Comparison of ENCODE assay signal across 8 cellular contexts in genomic region chrX:66012094-66012534, GRCh38. TPM values are rescaled to one million over a fixed set of nuclear protein-coding genes. Genes with fewer than 3 reads are reported as not detected.
DNase-seq lines count a peak whose midpoint lies in the region; ATAC-seq and TF ChIP-seq lines count a peak whose summit lies in the region.

No MANE protein-coding gene starts in this region.

- no peak overlapping the region for H3K27ac ChIP-seq in hepatocyte

- ATAC-seq in HG02981 (IDR thresholded peaks at IDR 0.05; ENCODE audit: unreplicated experiment): peak; percentile 43
- ATAC-seq in stimulated activated memory B cell treated with anti-CD40 and anti-IgM and Interleukin-4, amounts not matched to agents 10 μg/mL and 1 μg/mL and 100 μg/mL, for 72 hours: peak; percentile 58

- WGBS in hepatocyte (ENCODE audit: low lambda C conversion rate, missing lambda C conversion rate): 56% methylated on average over 1 of the region's 1 CpG

- peak overlapping the region; percentile 26 for H3K4me3 Mint-ChIP-seq in activated CD4-positive, alpha-beta T cell treated with anti-CD3 and anti-CD28 coated beads, Interleukin-2, amount 10 ng/mL, durations not matched to agents 24 days and 14 days
- no peak overlapping the region for H3K4me3 Mint-ChIP-seq in stimulated activated memory B cell treated with anti-CD40 and anti-IgM and Interleukin-4, amounts not matched to agents 10 μg/mL and 1 μg/mL and 100 μg/mL, for 72 hours
- no peak overlapping the region for H3K4me3 Mint-ChIP-seq in chondrocyte (ENCODE audit: unreplicated experiment)

- H3K4me1 ChIP-seq in hepatocyte (ENCODE audit: insufficient read depth): no peaks in the 10 kb centered on the region

- H4K20me1 ChIP-seq in hepatocyte (ENCODE audit: insufficient read depth, poor library complexity, severe bottlenecking): no peaks in the 10 kb centered on the region

- peak overlapping the region; percentile 85 for H3K27ac Mint-ChIP-seq in activated CD4-positive, alpha-beta T cell treated with anti-CD3 and anti-CD28 coated beads, Interleukin-2, amount 10 ng/mL, durations not matched to agents 24 days and 14 days
- H3K27ac Mint-ChIP-seq in stimulated activated memory B cell treated with anti-CD40 and anti-IgM and Interleukin-4, amounts not matched to agents 10 μg/mL and 1 μg/mL and 100 μg/mL, for 72 hours: peak overlapping the region; percentile 94
- no peak overlapping the region for H3K27ac Mint-ChIP-seq in chondrocyte (ENCODE audit: unreplicated experiment)

- no peak overlapping the region for H3K4me2 ChIP-seq in hepatocyte

- H3K79me2 ChIP-seq in hepatocyte: no peaks in the 10 kb centered on the region

- H3K9me3 ChIP-seq in hepatocyte (ENCODE audit: low read depth): no peaks in the 10 kb centered on the region

- in situ Hi-C loops in ACHN (cut with HindIII; ENCODE audit: low pct_ligation_motif_present, low pct_unique_long_range_greater_than_20kb, low sequenced_read_pairs): no loop called here

- H3K4me3 ChIP-seq in hepatocyte: no peak overlapping the region

- no peaks in the 10 kb centered on the region for H3K36me3 ChIP-seq in hepatocyte (replicated peaks; ENCODE audit: insufficient read depth, low read depth)

- H2AFZ ChIP-seq in hepatocyte: no peak overlapping the region

- DNase-seq in activated CD4-positive, alpha-beta T cell treated with anti-CD3 and anti-CD28 coated beads, Interleukin-2, amount 10 ng/mL, durations not matched to agents 24 days and 14 days: peak; percentile 76
- DNase-seq in activated CD4-positive, alpha-beta T cell treated with anti-CD3 and anti-CD28 coated beads, Interleukin-2, amount 50 U/mL, for 4 hours: no peak
- DNase-seq in SKM-1 (lab: John Stamatoyannopoulos, UW; ENCODE audit: unreplicated experiment) (peak; percentile 73), chondrocyte (ENCODE audit: low spot score) (no peak), hepatocyte (ENCODE audit: low spot score) (no peak), ACHN (no peak)

- H3K36me3 Mint-ChIP-seq in activated CD4-positive, alpha-beta T cell treated with anti-CD3 and anti-CD28 coated beads, Interleukin-2, amount 10 ng/mL, durations not matched to agents 24 days and 14 days (ENCODE audit: low read depth): peaks cover 13% of the 10 kb centered on the region
- H3K36me3 Mint-ChIP-seq in stimulated activated memory B cell treated with anti-CD40 and anti-IgM and Interleukin-4, amounts not matched to agents 10 μg/mL and 1 μg/mL and 100 μg/mL, for 72 hours: peaks cover 5% of the 10 kb centered on the region
- H3K36me3 Mint-ChIP-seq in chondrocyte (ENCODE audit: low read depth): no peaks in the 10 kb centered on the region

- peaks cover under 1% of the 10 kb centered on the region for H3K9me3 Mint-ChIP-seq in activated CD4-positive, alpha-beta T cell treated with anti-CD3 and anti-CD28 coated beads, Interleukin-2, amount 10 ng/mL, durations not matched to agents 24 days and 14 days
- H3K9me3 Mint-ChIP-seq in stimulated activated memory B cell treated with anti-CD40 and anti-IgM and Interleukin-4, amounts not matched to agents 10 μg/mL and 1 μg/mL and 100 μg/mL, for 72 hours: peaks cover 2% of the 10 kb centered on the region
- H3K9me3 Mint-ChIP-seq in chondrocyte (ENCODE audit: low read depth): peaks cover 4% of the 10 kb centered on the region

- H3K9me2 ChIP-seq in hepatocyte (replicated peaks; ENCODE audit: insufficient read depth): no peaks in the 10 kb centered on the region

- no peak for TF ChIP-seq CTCF in chondrocyte (IDR thresholded peaks at IDR 0.05)
- no peak for TF ChIP-seq CTCF in hepatocyte (IDR thresholded peaks at IDR 0.05; ENCODE audit: poor library complexity)

- no peaks in the 10 kb centered on the region for H3K27me3 ChIP-seq in hepatocyte

- H3K4me1 Mint-ChIP-seq in activated CD4-positive, alpha-beta T cell treated with anti-CD3 and anti-CD28 coated beads, Interleukin-2, amount 10 ng/mL, durations not matched to agents 24 days and 14 days: peaks cover 48% of the 10 kb centered on the region
- peaks cover 52% of the 10 kb centered on the region for H3K4me1 Mint-ChIP-seq in stimulated activated memory B cell treated with anti-CD40 and anti-IgM and Interleukin-4, amounts not matched to agents 10 μg/mL and 1 μg/mL and 100 μg/mL, for 72 hours
- H3K4me1 Mint-ChIP-seq in chondrocyte (ENCODE audit: low read depth): no peaks in the 10 kb centered on the region

- intact Hi-C loops in activated CD4-positive, alpha-beta T cell treated with anti-CD3 and anti-CD28 coated beads, Interleukin-2, amount 10 ng/mL, durations not matched to agents 24 days and 14 days (cut with micrococcal nuclease): loop anchor here (10.0 kb wide), 2 partner anchors 193 to 713 kb away; no protein-coding TSS in a partner anchor

- H3K27me3 Mint-ChIP-seq in activated CD4-positive, alpha-beta T cell treated with anti-CD3 and anti-CD28 coated beads, Interleukin-2, amount 10 ng/mL, durations not matched to agents 24 days and 14 days: no peaks in the 10 kb centered on the region
- H3K27me3 Mint-ChIP-seq in stimulated activated memory B cell treated with anti-CD40 and anti-IgM and Interleukin-4, amounts not matched to agents 10 μg/mL and 1 μg/mL and 100 μg/mL, for 72 hours: no peaks in the 10 kb centered on the region
- no peaks in the 10 kb centered on the region for H3K27me3 Mint-ChIP-seq in chondrocyte (ENCODE audit: low read depth)

RNA-seq across cellular contexts. Expression of gene VSIG4, which starts 27.8 kb away (rescaled TPM):
- total RNA-seq in activated CD4-positive, alpha-beta T cell treated with anti-CD3 and anti-CD28 coated beads, Interleukin-2, amount 10 ng/mL, durations not matched to agents 24 days and 14 days: not detected in 2 replicates
- total RNA-seq in chondrocyte (not detected in 3 replicates), hepatocyte (5.3 and 8.8 TPM in 2 replicates)
- polyA plus RNA-seq in hepatocyte: 3.2 and 5.6 TPM in 2 replicates

Comparison
In these comparisons a context has a peak if more than half of its experiments do, and no peak if none do; other contexts are left out.
1. DNase-seq: peak in activated CD4-positive, alpha-beta T cell treated with anti-CD3 and anti-CD28 coated beads, Interleukin-2, amount 10 ng/mL, durations not matched to agents 24 days and 14 days (single experiment) and SKM-1 (single experiment); none in activated CD4-positive, alpha-beta T cell treated with anti-CD3 and anti-CD28 coated beads, Interleukin-2, amount 50 U/mL, for 4 hours (0 of 2), chondrocyte (single experiment), hepatocyte (single experiment) and ACHN (single experiment).